In the genomic region with DNA sequence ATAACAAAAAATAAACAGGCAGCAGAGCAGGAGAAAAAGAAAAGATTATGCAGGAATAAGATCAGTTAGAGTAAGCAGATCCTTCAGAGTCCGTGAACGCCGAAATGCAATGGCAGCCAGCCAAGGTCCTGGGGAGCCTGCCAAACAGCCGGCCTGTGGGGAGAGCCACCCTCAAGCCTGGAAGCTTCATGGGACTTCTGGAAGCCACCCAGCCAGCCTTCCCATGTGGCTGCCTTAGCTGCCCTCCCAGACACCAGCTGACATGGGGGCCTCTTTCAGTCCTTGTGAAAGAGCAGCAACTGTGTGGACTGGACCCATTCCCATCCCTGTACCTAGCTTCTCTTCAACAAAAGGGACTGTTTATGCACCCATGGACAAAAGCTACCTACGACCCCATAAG, we compare ENCODE assay signal across 11 cellular contexts.
DNase-seq lines count a peak whose midpoint lies in the region; ATAC-seq, FAIRE-seq and TF ChIP-seq lines count a peak whose summit lies in the region.
"Had no signal": no experiment of that assay in that cellular context is flagged by ENCODE, and none has a peak within 500 bp of the region (broad histone marks: within the 10 kb centered on the region; RNA-seq: fewer than 3 reads in every experiment).

No MANE protein-coding gene starts in this region.

- DNase-seq in HFFc6, result peak; percentile 10
- peak; percentile 64 for DNase-seq in astrocyte (ENCODE audit: low read depth)
- DNase-seq in inferior parietal cortex (ENCODE audit: extremely low spot score), result peak; percentile 80
- DNase-seq in smooth muscle cell of the brain vasculature (ENCODE audit: low read depth, low spot score), result peak; percentile 7
- no peak for DNase-seq in stimulated activated naive B cell treated with anti-CD40 and anti-IgM and Interleukin-4, amounts not matched to agents 10 μg/mL and 1 μg/mL and 100 μg/mL, for 72 hours
- DNase-seq in NCI-H187 treated with DMSO at 0.1 percent for 48 hours (lab: John Stamatoyannopoulos, UW), result no peak
- DNase-seq in NCI-H146 (lab: John Stamatoyannopoulos, UW), result no peak
- no peak for DNase-seq in activated naive CD8-positive, alpha-beta T cell treated with anti-CD3 and anti-CD28 coated beads for 36 hours

- no peaks in the 10 kb centered on the region for H3K36me3 Mint-ChIP-seq in HFFc6 (ENCODE audit: low read depth)
- peaks cover 2% of the 10 kb centered on the region for H3K36me3 Mint-ChIP-seq in astrocyte (ENCODE audit: low read depth, unreplicated experiment)
- H3K36me3 Mint-ChIP-seq in stimulated activated naive B cell treated with anti-CD40 and anti-IgM and Interleukin-4, amounts not matched to agents 10 μg/mL and 1 μg/mL and 100 μg/mL, for 72 hours, result no peaks in the 10 kb centered on the region
- no peaks in the 10 kb centered on the region for H3K36me3 Mint-ChIP-seq in activated naive CD8-positive, alpha-beta T cell treated with anti-CD3 and anti-CD28 coated beads for 36 hours

- H3K4me3 Mint-ChIP-seq in HFFc6 (no peak overlapping the region), astrocyte (ENCODE audit: unreplicated experiment) (no peak overlapping the region)
- no peak overlapping the region for H3K4me3 Mint-ChIP-seq in stimulated activated naive B cell treated with anti-CD40 and anti-IgM and Interleukin-4, amounts not matched to agents 10 μg/mL and 1 μg/mL and 100 μg/mL, for 72 hours
- no peak overlapping the region for H3K4me3 Mint-ChIP-seq in activated naive CD8-positive, alpha-beta T cell treated with anti-CD3 and anti-CD28 coated beads for 36 hours

- H3K27me3 Mint-ChIP-seq in HFFc6 (ENCODE audit: insufficient read depth) (peaks cover 27% of the 10 kb centered on the region), astrocyte (ENCODE audit: low read depth, unreplicated experiment) (peaks cover 38% of the 10 kb centered on the region)
- peaks cover 5 to 9% of the 10 kb centered on the region in 2 donors for H3K27me3 Mint-ChIP-seq in stimulated activated naive B cell treated with anti-CD40 and anti-IgM and Interleukin-4, amounts not matched to agents 10 μg/mL and 1 μg/mL and 100 μg/mL, for 72 hours
- no peaks in the 10 kb centered on the region for H3K27me3 Mint-ChIP-seq in activated naive CD8-positive, alpha-beta T cell treated with anti-CD3 and anti-CD28 coated beads for 36 hours
- H3K27me3 Mint-ChIP-seq: progenitor cell of endocrine pancreas had no signal

- H3K9me3 ChIP-seq in astrocyte (ENCODE audit: insufficient read depth, low read depth, low read length), result no peaks in the 10 kb centered on the region
- H3K9me3 ChIP-seq: vagina had no signal

- H3K9me3 Mint-ChIP-seq in HFFc6 (no peaks in the 10 kb centered on the region), astrocyte (ENCODE audit: unreplicated experiment) (peaks cover 3% of the 10 kb centered on the region)
- H3K9me3 Mint-ChIP-seq in stimulated activated naive B cell treated with anti-CD40 and anti-IgM and Interleukin-4, amounts not matched to agents 10 μg/mL and 1 μg/mL and 100 μg/mL, for 72 hours, result no peaks in the 10 kb centered on the region
- H3K9me3 Mint-ChIP-seq in activated naive CD8-positive, alpha-beta T cell treated with anti-CD3 and anti-CD28 coated beads for 36 hours, result no peaks in the 10 kb centered on the region

- FAIRE-seq in astrocyte (lab: Jason Lieb, UNC), result no peak
- FAIRE-seq: colon had no signal

- H3K27ac Mint-ChIP-seq in HFFc6 (no peak overlapping the region), astrocyte (ENCODE audit: unreplicated experiment) (no peak overlapping the region)
- no peak overlapping the region for H3K27ac Mint-ChIP-seq in stimulated activated naive B cell treated with anti-CD40 and anti-IgM and Interleukin-4, amounts not matched to agents 10 μg/mL and 1 μg/mL and 100 μg/mL, for 72 hours
- H3K27ac Mint-ChIP-seq in activated naive CD8-positive, alpha-beta T cell treated with anti-CD3 and anti-CD28 coated beads for 36 hours, result no peak overlapping the region
- H3K27ac Mint-ChIP-seq: progenitor cell of endocrine pancreas had no signal

- H3K4me1 Mint-ChIP-seq in HFFc6 (ENCODE audit: low read depth), result no peaks in the 10 kb centered on the region
- H3K4me1 Mint-ChIP-seq in astrocyte (ENCODE audit: low read depth, unreplicated experiment), result peaks cover under 1% of the 10 kb centered on the region
- peaks cover 0 to 5% of the 10 kb centered on the region in 2 donors for H3K4me1 Mint-ChIP-seq in stimulated activated naive B cell treated with anti-CD40 and anti-IgM and Interleukin-4, amounts not matched to agents 10 μg/mL and 1 μg/mL and 100 μg/mL, for 72 hours
- no peaks in the 10 kb centered on the region for H3K4me1 Mint-ChIP-seq in activated naive CD8-positive, alpha-beta T cell treated with anti-CD3 and anti-CD28 coated beads for 36 hours

- H3K4me1 ChIP-seq in astrocyte (ENCODE audit: insufficient read depth, low read length), result no peaks in the 10 kb centered on the region
- H3K4me1 ChIP-seq: vagina had no signal

- no peaks in the 10 kb centered on the region for H3K36me3 ChIP-seq in astrocyte (ENCODE audit: insufficient read depth, low read length)
- H3K36me3 ChIP-seq: vagina had no signal

- H4K20me1 ChIP-seq in astrocyte (ENCODE audit: insufficient read depth, low read length), result no peaks in the 10 kb centered on the region

- no peak overlapping the region for H3K27ac ChIP-seq in astrocyte (ENCODE audit: low read depth, low read length)
- H3K27ac ChIP-seq: vagina had no signal

- peak overlapping the region; percentile 25 for H3K4me2 ChIP-seq in astrocyte (ENCODE audit: low read length)

- H3K27me3 ChIP-seq in astrocyte (ENCODE audit: insufficient read depth, low read length), result peaks cover 6% of the 10 kb centered on the region
- H3K27me3 ChIP-seq: vagina had no signal

- no peak overlapping the region for H3K4me3 ChIP-seq in astrocyte (ENCODE audit: insufficient read depth, low read depth, low read length)
- H3K4me3 ChIP-seq: vagina had no signal

- H2AFZ ChIP-seq in astrocyte (ENCODE audit: low read depth, low read length), result no peak overlapping the region

- H3K9ac ChIP-seq in astrocyte (ENCODE audit: low read length), result no peak overlapping the region

- TF ChIP-seq CTCF in HFFc6 (IDR thresholded peaks at IDR 0.05) (no peak), astrocyte (IDR thresholded peaks at IDR 0.05; ENCODE audit: insufficient read depth, low read depth, low read length) (no peak)

- no peaks in the 10 kb centered on the region for H3K79me2 ChIP-seq in astrocyte (ENCODE audit: insufficient read depth, low read length)

- ATAC-seq in stimulated activated naive B cell treated with anti-CD40 and anti-IgM and Interleukin-4, amounts not matched to agents 10 μg/mL and 1 μg/mL and 100 μg/mL, for 72 hours (replicated peaks), result no peak

Comparison
In these comparisons a context has a peak if more than half of its experiments do, and no peak if none do; other contexts are left out.
1. DNase-seq: peak in HFFc6 (single experiment), astrocyte (single experiment), inferior parietal cortex (single experiment) and smooth muscle cell of the brain vasculature (single experiment); none in stimulated activated naive B cell treated with anti-CD40 and anti-IgM and Interleukin-4, amounts not matched to agents 10 μg/mL and 1 μg/mL and 100 μg/mL, for 72 hours (single experiment), NCI-H187 treated with DMSO at 0.1 percent for 48 hours (single experiment), NCI-H146 (single experiment) and activated naive CD8-positive, alpha-beta T cell treated with anti-CD3 and anti-CD28 coated beads for 36 hours (single experiment).